ENCODE assay signal across 10 cellular contexts in genomic region chr12:57003395-57003794, GRCh38. TPM values are rescaled to one million over a fixed set of nuclear protein-coding genes. Genes with fewer than 3 reads are reported as not detected.
"Had no signal": no experiment of that assay in that cellular context is flagged by ENCODE, and none has a peak within 500 bp of the region (broad histone marks: within the 10 kb centered on the region; RNA-seq: fewer than 3 reads in every experiment).

No MANE protein-coding gene starts in this region.

- H3K27ac ChIP-seq: GM23248, KMS-11 had no signal

- H3K27me3 Mint-ChIP-seq: IgD-negative memory B cell had no signal

- H3K9me3 ChIP-seq: HAP-1 had no signal

- H3K9me3 Mint-ChIP-seq: IgD-negative memory B cell had no signal

- DNase-seq: GM23248, GOT3, H7, KBM-7 had no signal

- H3K4me3 ChIP-seq: GM23248, HAP-1 had no signal

- ATAC-seq: HCT116 had no signal

RNA-seq across cellular contexts. Expression of gene TAC3, which starts 12.9 kb away (rescaled TPM):
- total RNA-seq: GM23248, H4, HT-29 had no signal
- polyA plus RNA-seq: GM23248, IgD-negative memory B cell had no signal

RNA-seq across cellular contexts. Expression of gene RDH16, which starts 46.0 kb away (rescaled TPM):
- total RNA-seq: GM23248, H4, HT-29 had no signal
- polyA plus RNA-seq: GM23248 had no signal

RNA-seq across cellular contexts. Expression of gene MYO1A, which starts 46.5 kb away (rescaled TPM):
- total RNA-seq: GM23248, H4 had no signal
- polyA plus RNA-seq: GM23248, IgD-negative memory B cell had no signal
